26 cellular contexts compared by ENCODE assay signal in genomic region chr1:179923044-179923443, GRCh38.
"Had no signal": no experiment of that assay in that cellular context is flagged by ENCODE, and none has a peak within 500 bp of the region (broad histone marks: within the 10 kb centered on the region; RNA-seq: fewer than 3 reads in every experiment).

No MANE protein-coding gene starts in this region.

- H3K27me3 Mint-ChIP-seq: activated CD8-positive, alpha-beta T cell treated with anti-CD3 and anti-CD28 coated beads for 36 hours; activated naive CD4-positive, alpha-beta T cell treated with anti-CD3 and anti-CD28 coated beads, Interleukin-2, amount 10 ng/mL, durations not matched to agents 7 days and 5 days; activated naive CD8-positive, alpha-beta T cell treated with anti-CD3 and anti-CD28 coated beads, Interleukin-2, amount 50 U/mL, for 24 hours; brain; naive thymus-derived CD8-positive, alpha-beta T cell had no signal

- H3K9me3 Mint-ChIP-seq: activated CD8-positive, alpha-beta T cell treated with anti-CD3 and anti-CD28 coated beads for 36 hours; activated naive CD4-positive, alpha-beta T cell treated with anti-CD3 and anti-CD28 coated beads, Interleukin-2, amount 10 ng/mL, durations not matched to agents 7 days and 5 days; activated naive CD8-positive, alpha-beta T cell treated with anti-CD3 and anti-CD28 coated beads, Interleukin-2, amount 50 U/mL, for 24 hours; brain; naive thymus-derived CD8-positive, alpha-beta T cell had no signal

- H3K27ac Mint-ChIP-seq: activated naive CD4-positive, alpha-beta T cell treated with anti-CD3 and anti-CD28 coated beads, Interleukin-2, amount 10 ng/mL, durations not matched to agents 7 days and 5 days; activated naive CD8-positive, alpha-beta T cell treated with anti-CD3 and anti-CD28 coated beads, Interleukin-2, amount 50 U/mL, for 24 hours; brain had no signal

- H3K4me1 ChIP-seq: lower lobe of right lung, sigmoid colon, spleen, tibial artery had no signal

- H3K27ac ChIP-seq: foreskin keratinocyte, lower lobe of right lung, sigmoid colon, spleen, tibial artery had no signal

- ATAC-seq: activated CD8-positive, alpha-beta T cell treated with anti-CD3 and anti-CD28 coated beads for 36 hours; activated naive CD8-positive, alpha-beta T cell treated with anti-CD3 and anti-CD28 coated beads, Interleukin-2, amount 50 U/mL, for 24 hours; foreskin keratinocyte; left colon; lower lobe of right lung; naive thymus-derived CD8-positive, alpha-beta T cell had no signal

- H3K9me3 ChIP-seq: lower lobe of right lung, sigmoid colon, spleen, tibial artery had no signal

- FAIRE-seq: colon, urothelium cell line had no signal

- H3K27me3 ChIP-seq: foreskin keratinocyte, sigmoid colon, spleen, tibial artery had no signal

- H3K4me3 ChIP-seq: lower lobe of right lung, sigmoid colon, spleen, tibial artery had no signal

- DNase-seq: activated CD4-positive, alpha-beta T cell treated with anti-CD3 and anti-CD28 coated beads for 48 hours; activated CD4-positive, CD25-positive, alpha-beta regulatory T cell; activated CD8-positive, alpha-beta T cell treated with anti-CD3 and anti-CD28 coated beads for 36 hours; activated effector memory CD4-positive, alpha-beta T cell treated with Interleukin-2 at 50 U/mL for 16 hours; activated naive CD4-positive, alpha-beta T cell treated with anti-CD3 and anti-CD28 coated beads, Interleukin-2, amount 10 ng/mL, durations not matched to agents 7 days and 5 days; activated naive CD8-positive, alpha-beta T cell treated with anti-CD3 and anti-CD28 coated beads, Interleukin-2, amount 50 U/mL, for 24 hours; activated T-cell treated with anti-CD3 and anti-CD28 coated beads, Interleukin-2, amount 50 U/mL, for 1 hour; anterior cingulate cortex; caudate nucleus; foreskin keratinocyte; glutamatergic neuron; hypothalamus; islet precursor cell; left colon; lower lobe of right lung; naive thymus-derived CD8-positive, alpha-beta T cell; occipital lobe; posterior cingulate gyrus; sigmoid colon; spleen; stimulated activated naive CD4-positive, alpha-beta T cell treated with Interleukin-2 at 50 U/mL for 16 hours; substantia nigra; tibial artery had no signal

- H3K4me3 Mint-ChIP-seq: activated CD8-positive, alpha-beta T cell treated with anti-CD3 and anti-CD28 coated beads for 36 hours; activated naive CD4-positive, alpha-beta T cell treated with anti-CD3 and anti-CD28 coated beads, Interleukin-2, amount 10 ng/mL, durations not matched to agents 7 days and 5 days; activated naive CD8-positive, alpha-beta T cell treated with anti-CD3 and anti-CD28 coated beads, Interleukin-2, amount 50 U/mL, for 24 hours; brain; naive thymus-derived CD8-positive, alpha-beta T cell had no signal
